10 cellular contexts compared by ENCODE assay signal in the genomic region with DNA sequence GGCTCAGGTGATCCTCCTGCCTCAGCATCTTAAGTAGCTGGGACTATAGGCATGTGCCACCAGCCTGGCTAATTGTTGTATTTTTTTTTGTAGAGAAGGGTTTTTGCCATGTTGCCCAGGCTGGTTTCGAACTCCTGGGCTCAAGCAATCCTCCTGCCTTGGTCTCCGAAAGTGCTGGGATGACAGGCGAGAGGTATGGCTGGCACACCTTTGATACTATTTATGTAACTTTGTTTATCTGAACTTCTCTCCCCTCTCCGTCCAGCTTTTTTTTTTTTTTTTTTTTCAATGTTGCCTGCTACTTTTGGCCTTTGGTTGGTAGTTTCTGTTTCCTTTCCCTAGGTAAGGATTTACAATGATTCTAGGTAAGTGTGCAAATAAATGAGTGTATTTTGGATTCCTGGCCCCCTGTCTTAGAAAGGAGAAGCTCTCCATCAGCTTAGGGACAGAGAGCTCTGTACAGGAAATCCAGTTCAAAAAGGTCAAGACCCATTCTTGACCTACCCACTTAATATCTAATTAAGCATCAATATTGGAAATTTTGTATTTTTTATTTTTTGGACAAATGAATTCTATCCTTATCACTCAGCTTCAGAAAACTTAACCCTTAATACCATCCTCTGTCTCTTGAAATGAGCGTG. TPM values are rescaled to one million over a fixed set of nuclear protein-coding genes. Genes with fewer than 3 reads are reported as not detected.
DNase-seq lines count a peak whose midpoint lies in the region; ATAC-seq and TF ChIP-seq lines count a peak whose summit lies in the region.
"Had no signal": no experiment of that assay in that cellular context is flagged by ENCODE, and none has a peak within 500 bp of the region (broad histone marks: within the 10 kb centered on the region; RNA-seq: fewer than 3 reads in every experiment).

No MANE protein-coding gene starts in this region.

- H3K9me3 ChIP-seq in RWPE2 (ENCODE audit: severe bottlenecking), result no peaks in the 10 kb centered on the region
- H3K9me3 ChIP-seq: A549 had no signal

- ATAC-seq in activated CD4-positive, alpha-beta T cell treated with anti-CD3 and anti-CD28 coated beads for 36 hours, result no peak
- ATAC-seq in RWPE2 (ENCODE audit: low read depth) (no peak), foreskin keratinocyte (no peak), GM18858 (IDR thresholded peaks at IDR 0.05; ENCODE audit: unreplicated experiment) (no peak)
- ATAC-seq: A549, Panc1 had no signal

- no peak for DNase-seq in activated CD4-positive, alpha-beta T cell treated with anti-CD3 and anti-CD28 coated beads for 36 hours
- no peak for DNase-seq in activated CD4-positive, alpha-beta T cell treated with anti-CD3 and anti-CD28 coated beads, Interleukin-2, amount 50 U/mL, for 48 hours
- DNase-seq in RWPE2 (ENCODE audit: low spot score) (no peak), foreskin keratinocyte (no peak), substantia nigra (lab: John Stamatoyannopoulos, UW) (no peak), NCI-H1436 treated with DMSO at 0.1 percent for 48 hours (lab: John Stamatoyannopoulos, UW) (no peak), SHP77 treated with DMSO at 0.1 percent for 48 hours (lab: John Stamatoyannopoulos, UW) (no peak)

- H3K9me3 Mint-ChIP-seq in activated CD4-positive, alpha-beta T cell treated with anti-CD3 and anti-CD28 coated beads for 36 hours (ENCODE audit: low read depth), result no peaks in the 10 kb centered on the region

- TF ChIP-seq CTCF in RWPE2 (IDR thresholded peaks at IDR 0.05; ENCODE audit: poor library complexity, severe bottlenecking), result no peak
- no peak for TF ChIP-seq CTCF in foreskin keratinocyte (conservative IDR thresholded peaks at IDR 0.05)

- H3K27me3 ChIP-seq in RWPE2 (ENCODE audit: insufficient read depth, poor library complexity, severe bottlenecking), result no peaks in the 10 kb centered on the region
- H3K27me3 ChIP-seq in foreskin keratinocyte, result no peaks in the 10 kb centered on the region

- POLR2A ChIA-PET in activated CD4-positive, alpha-beta T cell treated with anti-CD3 and anti-CD28 coated beads for 36 hours (lab: Charles Lee), result interaction anchor here (0.8 to 1.5 kb wide), 3 partner anchors 9 to 215 kb away, joined by 3 to 5 read pairs (median 3); no protein-coding TSS in a partner anchor

- peak overlapping the region; percentile 98 for H3K27ac Mint-ChIP-seq in activated CD4-positive, alpha-beta T cell treated with anti-CD3 and anti-CD28 coated beads for 36 hours

- peaks cover 80% of the 10 kb centered on the region for H3K4me1 Mint-ChIP-seq in activated CD4-positive, alpha-beta T cell treated with anti-CD3 and anti-CD28 coated beads for 36 hours

- H3K36me3 Mint-ChIP-seq in activated CD4-positive, alpha-beta T cell treated with anti-CD3 and anti-CD28 coated beads for 36 hours (ENCODE audit: low read depth), result peaks cover 53% of the 10 kb centered on the region

- no peaks in the 10 kb centered on the region for H3K27me3 Mint-ChIP-seq in activated CD4-positive, alpha-beta T cell treated with anti-CD3 and anti-CD28 coated beads for 36 hours

- CTCF ChIA-PET in activated CD4-positive, alpha-beta T cell treated with anti-CD3 and anti-CD28 coated beads for 36 hours (lab: Charles Lee), result interaction anchor here (0.7 to 6.7 kb wide), 6 partner anchors 10 to 215 kb away, joined by 3 to 24 read pairs (median 4); partner anchors contain the start of gene TMF1

- H3K4me3 Mint-ChIP-seq in activated CD4-positive, alpha-beta T cell treated with anti-CD3 and anti-CD28 coated beads for 36 hours, result peak overlapping the region; percentile 56

- H3K4me1 ChIP-seq in RWPE2 (ENCODE audit: insufficient read depth, poor library complexity, severe bottlenecking), result peaks cover 52% of the 10 kb centered on the region
- H3K4me1 ChIP-seq in foreskin keratinocyte, result peaks cover 53% of the 10 kb centered on the region

- intact Hi-C loops in activated CD4-positive, alpha-beta T cell treated with anti-CD3 and anti-CD28 coated beads for 36 hours (cut with DNase I, micrococcal nuclease), result loop anchor here in 1 of 2 experiments (1.0 to 2.0 kb wide), 2 partner anchors 7 to 113 kb away; partner anchors contain the start of gene ARL6IP5

- H3K36me3 ChIP-seq in RWPE2 (ENCODE audit: low read depth), result peaks cover 43% of the 10 kb centered on the region

- peak overlapping the region; percentile 94 for H3K27ac ChIP-seq in RWPE2 (ENCODE audit: poor library complexity, severe bottlenecking)
- H3K27ac ChIP-seq in foreskin keratinocyte, result peak overlapping the region; percentile 8
- H3K27ac ChIP-seq in substantia nigra (ENCODE audit: low read depth, low read length, poor library complexity, severe bottlenecking), result peak overlapping the region; percentile 86
- H3K27ac ChIP-seq: A549 had no signal

- H3K4me3 ChIP-seq in RWPE2 (ENCODE audit: severe bottlenecking), result no peak overlapping the region
- H3K4me3 ChIP-seq: A549 had no signal

RNA-seq across cellular contexts. Expression of gene ARL6IP5, which starts 6.8 kb away (rescaled TPM):
- total RNA-seq in activated CD4-positive, alpha-beta T cell treated with anti-CD3 and anti-CD28 coated beads for 36 hours, result 10 to 100 TPM; 60.4 to 76.0 TPM
- total RNA-seq in foreskin keratinocyte, result 50.4 and 69.2 TPM in 2 replicates
- 40.9 and 52.1 TPM in 2 replicates for polyA plus RNA-seq in foreskin keratinocyte

RNA-seq across cellular contexts. Expression of gene UBA3, which starts 11.3 kb away (rescaled TPM):
- 10 to 100 TPM; 59.5 to 72.2 TPM for total RNA-seq in activated CD4-positive, alpha-beta T cell treated with anti-CD3 and anti-CD28 coated beads for 36 hours
- 62.2 and 68.7 TPM in 2 replicates for total RNA-seq in foreskin keratinocyte
- polyA plus RNA-seq in foreskin keratinocyte, result 40.9 and 43.7 TPM in 2 replicates

RNA-seq across cellular contexts. Expression of gene LMOD3, which starts 30.9 kb away (rescaled TPM):
- total RNA-seq in activated CD4-positive, alpha-beta T cell treated with anti-CD3 and anti-CD28 coated beads for 36 hours, result not detected
- not detected in 2 replicates for total RNA-seq in foreskin keratinocyte
- not detected in 2 replicates for polyA plus RNA-seq in foreskin keratinocyte
- polyA plus RNA-seq: A549 had no signal

RNA-seq across cellular contexts. Expression of gene TMF1, which starts 39.4 kb away (rescaled TPM):
- total RNA-seq in activated CD4-positive, alpha-beta T cell treated with anti-CD3 and anti-CD28 coated beads for 36 hours, result 10 to 100 TPM; 33.2 to 34.1 TPM
- total RNA-seq in foreskin keratinocyte, result 23.6 and 29.2 TPM in 2 replicates
- polyA plus RNA-seq in foreskin keratinocyte, result 3.7 and 4.0 TPM in 2 replicates

Comparison
In these comparisons a context has a peak if more than half of its experiments do, and no peak if none do; other contexts are left out.
1. H3K27ac ChIP-seq: peak in every context shown above with its lines; median percentile 94 in RWPE2; 86 in substantia nigra; 8 in foreskin keratinocyte.